Comparison of ENCODE assay signal across 1 cellular context in genomic region chr6:30556714-30556963, GRCh38.
TF ChIP-seq lines count a peak whose summit lies in the region.

No MANE protein-coding gene starts in this region.

TF ChIP-seq in IMR-90, 13 proteins besides CTCF, POLR2A, EP300 and RAD21 (continued from another document):
- no peak for TF ChIP-seq ELK1 (IDR thresholded peaks at IDR 0.05; ENCODE audit: borderline replicate concordance, low read depth, low read length)
- TF ChIP-seq BHLHE40 (IDR thresholded peaks at IDR 0.05; ENCODE audit: low read depth, low read length): no peak
- TF ChIP-seq RFX5 (IDR thresholded peaks at IDR 0.05; ENCODE audit: low read depth, low read length): no peak
- TF ChIP-seq MXI1 (IDR thresholded peaks at IDR 0.05; ENCODE audit: borderline replicate concordance, low read depth, low read length): no peak
- TF ChIP-seq USF2 (IDR thresholded peaks at IDR 0.05; ENCODE audit: low read depth, low read length): no peak
- no peak for TF ChIP-seq MAZ (IDR thresholded peaks at IDR 0.05; ENCODE audit: borderline replicate concordance, low read depth, low read length)
- no peak for TF ChIP-seq SMC3 (IDR thresholded peaks at IDR 0.05; ENCODE audit: low read depth, low read length)
- no peak for TF ChIP-seq RCOR1 (IDR thresholded peaks at IDR 0.05; ENCODE audit: insufficient replicate concordance, low read length)
- TF ChIP-seq MAFK (IDR thresholded peaks at IDR 0.05; ENCODE audit: low read depth, low read length): no peak
- no peak; the same call in 1 of the 2 replicates for TF ChIP-seq CHD1 (IDR thresholded peaks at IDR 0.05; ENCODE audit: low read depth, low read length)
